In the genomic region with DNA sequence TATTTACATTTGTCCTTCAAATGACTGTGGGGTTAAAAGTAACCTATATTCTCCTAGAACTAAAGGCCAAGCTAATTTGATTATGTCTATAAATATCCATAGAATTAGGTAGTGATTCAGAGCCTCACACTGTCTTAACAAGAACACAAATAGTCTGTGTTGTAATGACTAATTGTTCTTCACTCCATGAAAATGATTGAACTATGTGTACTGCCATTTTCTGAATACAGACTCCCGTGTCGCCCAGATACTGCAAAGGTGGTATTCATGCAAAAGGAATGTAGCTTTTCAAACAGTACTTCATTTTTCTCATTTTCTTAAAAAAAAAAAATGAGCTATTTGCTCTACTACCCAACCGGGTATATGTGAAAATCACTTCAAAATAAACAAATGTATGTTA, we compare ENCODE assay signal across 1 cellular context.
TF ChIP-seq lines count a peak whose summit lies in the region.

No MANE protein-coding gene starts in this region.

TF ChIP-seq in endothelial cell of umbilical vein, 7 proteins besides CTCF, POLR2A, EP300 and RAD21:
- TF ChIP-seq MYC (IDR thresholded peaks at IDR 0.05; ENCODE audit: low read depth, low read length): no peak
- TF ChIP-seq EZH2 (IDR thresholded peaks at IDR 0.05; ENCODE audit: borderline replicate concordance, low read depth, low read length, severe bottlenecking): no peak
- no peak for TF ChIP-seq POLR2AphosphoS5 (IDR thresholded peaks at IDR 0.05; ENCODE audit: insufficient read depth, low read depth, low read length)
- no peak for TF ChIP-seq GATA2 (IDR thresholded peaks at IDR 0.05; ENCODE audit: insufficient read depth, insufficient read length, low read depth, low read length)
- TF ChIP-seq, protein P1, sequence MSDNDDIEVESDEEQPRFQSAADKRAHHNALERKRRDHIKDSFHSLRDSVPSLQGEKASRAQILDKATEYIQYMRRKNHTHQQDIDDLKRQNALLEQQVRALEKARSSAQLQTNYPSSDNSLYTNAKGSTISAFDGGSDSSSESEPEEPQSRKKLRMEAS (IDR thresholded peaks at IDR 0.05; ENCODE audit: insufficient read depth, insufficient read length): no peak
TF ChIP-seq in endothelial cell of umbilical vein: peak in this region for 0.
